In the genomic region with DNA sequence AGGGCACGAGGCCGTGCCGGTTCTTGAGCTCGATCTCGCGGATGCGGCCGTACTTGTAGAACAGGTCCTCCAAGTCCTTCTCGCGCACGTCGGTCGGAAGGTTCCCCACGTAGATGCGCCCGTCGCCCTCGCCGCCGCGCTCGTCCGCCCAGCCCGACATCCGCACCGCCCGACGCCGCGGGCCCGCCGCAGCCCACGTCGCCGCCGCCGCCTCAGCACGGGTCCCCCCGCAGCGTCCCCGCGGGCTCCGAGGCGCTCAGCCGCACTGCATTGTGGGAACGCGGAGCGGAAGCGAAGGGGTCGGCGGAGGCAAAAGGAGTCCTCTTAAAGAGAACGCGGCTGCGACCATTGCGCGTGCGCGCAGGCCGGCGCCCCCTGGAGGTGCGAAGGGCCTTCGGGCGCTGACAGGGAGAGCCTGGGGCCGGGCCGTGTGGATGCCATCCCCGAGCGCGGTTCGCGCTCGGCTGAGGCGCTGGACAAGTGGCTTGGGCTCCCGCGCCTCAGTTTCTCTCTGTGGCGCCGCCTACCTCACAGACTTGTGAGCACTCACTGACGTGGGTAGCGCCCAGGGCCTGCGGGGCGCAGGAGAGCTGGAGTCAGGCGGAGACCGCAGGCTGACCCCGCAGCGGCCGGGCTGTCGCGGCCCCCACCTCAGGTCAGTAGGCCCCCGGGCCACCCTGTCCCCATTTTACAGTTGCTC, we compare ENCODE assay signal across 8 cellular contexts. TPM values are rescaled to one million over a fixed set of nuclear protein-coding genes. Genes with fewer than 3 reads are reported as not detected.
DNase-seq lines count a peak whose midpoint lies in the region; ATAC-seq and TF ChIP-seq lines count a peak whose summit lies in the region.

A gene with protein sequence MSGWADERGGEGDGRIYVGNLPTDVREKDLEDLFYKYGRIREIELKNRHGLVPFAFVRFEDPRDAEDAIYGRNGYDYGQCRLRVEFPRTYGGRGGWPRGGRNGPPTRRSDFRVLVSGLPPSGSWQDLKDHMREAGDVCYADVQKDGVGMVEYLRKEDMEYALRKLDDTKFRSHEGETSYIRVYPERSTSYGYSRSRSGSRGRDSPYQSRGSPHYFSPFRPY (minus strand): TSS at position 299 of the 700 bp plus-strand sequence. CDS start 139 bp downstream, at position 160.

- intact Hi-C loops in head of caudate nucleus (cut with DNase I) (loop anchor here (5.0 kb wide), 1 partner anchor 58 kb away; a partner anchor contains a TSS), ovary (cut with DNase I) (no loop called here), thyroid gland (cut with DNase I) (no loop called here)

- H3K27me3 Mint-ChIP-seq in activated naive CD8-positive, alpha-beta T cell = no peaks in the 10 kb centered on the region

- 0% methylated on average over 68 to 88 of the region's 88 CpGs for WGBS in ovary, 3 donors
- WGBS in thyroid gland, 2 donors = 0% methylated on average over 4 to 13 of the region's 88 CpGs

- peak; percentile 95 for TF ChIP-seq POLR2A in GM10847 (IDR thresholded peaks at IDR 0.05; ENCODE audit: extremely low read depth, insufficient read length)
- peak; percentile 76 for TF ChIP-seq POLR2A in ovary (IDR thresholded peaks at IDR 0.05)
- peak in 1 of 2 donors; percentile 78 for TF ChIP-seq POLR2A in thyroid gland (IDR thresholded peaks at IDR 0.05)

- no peaks in the 10 kb centered on the region for H3K9me3 Mint-ChIP-seq in activated naive CD8-positive, alpha-beta T cell (ENCODE audit: low read depth)

- peak within 1 kb of the TSS; percentile 94 for H3K4me3 Mint-ChIP-seq in activated naive CD8-positive, alpha-beta T cell

- H3K36me3 ChIP-seq in ovary (no peaks in the 10 kb centered on the region), thyroid gland (peaks cover 8 to 9% of the 10 kb centered on the region in 2 donors)

- peaks cover 38% of the 10 kb centered on the region for H3K4me1 Mint-ChIP-seq in activated naive CD8-positive, alpha-beta T cell (ENCODE audit: low read depth)

- no peaks in the 10 kb centered on the region for H3K9me3 ChIP-seq in ovary
- H3K9me3 ChIP-seq in thyroid gland = no peaks in the 10 kb centered on the region

- H3K27me3 ChIP-seq in ovary = no peaks in the 10 kb centered on the region
- H3K27me3 ChIP-seq in thyroid gland = no peaks in the 10 kb centered on the region

- H3K36me3 Mint-ChIP-seq in activated naive CD8-positive, alpha-beta T cell = peaks cover 2% of the 10 kb centered on the region

- TF ChIP-seq EP300 in ovary (IDR thresholded peaks at IDR 0.05) = no peak

- TF ChIP-seq CTCF in ovary (IDR thresholded peaks at IDR 0.05) = peak; percentile 89 to 94 (median 94)
- peak; percentile 62 to 95 (median 85) for TF ChIP-seq CTCF in thyroid gland (IDR thresholded peaks at IDR 0.05)

- peak; percentile 64 for ATAC-seq in HG02623 (IDR thresholded peaks at IDR 0.05; ENCODE audit: unreplicated experiment)

- DNase-seq in NCI-H1092 treated with DMSO at 0.1 percent for 48 hours (lab: John Stamatoyannopoulos, UW) = peak; percentile 87
- peak; percentile 61 for DNase-seq in SKM-1 (lab: John Stamatoyannopoulos, UW; ENCODE audit: unreplicated experiment)
- peak; percentile 88 to 99 (median 96) for DNase-seq in head of caudate nucleus
- DNase-seq in ovary = peak; percentile 95 to 97 (median 96)
- DNase-seq in thyroid gland = peak; percentile 93 to 95

- H3K4me3 ChIP-seq in ovary = peak within 1 kb of the TSS; percentile 79
- peak within 1 kb of the TSS; percentile 63 to 91 (median 87) for H3K4me3 ChIP-seq in thyroid gland (replicated peaks in 1 of 3)

- H3K27ac ChIP-seq in ovary (peak within 1 kb of the TSS; percentile 87 to 89), thyroid gland (peak within 1 kb of the TSS; percentile 80 to 88 (median 86))

- H3K4me1 ChIP-seq in ovary (ENCODE audit: insufficient read depth) (peaks cover 9% of the 10 kb centered on the region), thyroid gland (peaks cover 11 to 16% of the 10 kb centered on the region in 2 donors)

- H3K27ac Mint-ChIP-seq in activated naive CD8-positive, alpha-beta T cell = peak within 1 kb of the TSS; percentile 88

RNA-seq across cellular contexts. Expression of the gene that starts here (rescaled TPM):
- 100 to 1,000 TPM in 5 of 7 donors, 10 to 100 TPM in 2; 53.8 to 141 (median 124) TPM for total RNA-seq in ovary
- polyA plus RNA-seq in ovary = 100 to 1,000 TPM; 106 to 129 TPM
- total RNA-seq in thyroid gland = 100 to 1,000 TPM in 1 of 4 donors, 10 to 100 TPM in 3; 64.5 to 107 (median 79.9) TPM

Comparison
In these comparisons a context has a peak if more than half of its experiments do, and no peak if none do; other contexts are left out.
1. Peak in every context shown above with its lines: DNase-seq, ATAC-seq, H3K4me3 ChIP-seq and H3K27ac ChIP-seq.